ENCODE assay signal across 1 cellular context in genomic region chr15:76312540-76313174, GRCh38.
TF ChIP-seq lines count a peak whose summit lies in the region.

No MANE protein-coding gene starts in this region.

TF ChIP-seq in HepG2, 621 proteins besides CTCF, POLR2A, EP300 and RAD21 (continued from another document and continues in another):
- peak; percentile 65 for TF ChIP-seq PAXIP1 (CRISPR knock-in tag; conservative IDR thresholded peaks at IDR 0.05)
- no peak for TF ChIP-seq NR2C2 (CRISPR knock-in tag; IDR thresholded peaks at IDR 0.05; ENCODE audit: borderline replicate concordance)
- peak; percentile 98 for TF ChIP-seq ATF3 (CRISPR knock-in tag; IDR thresholded peaks at IDR 0.05)
- TF ChIP-seq THYN1 (CRISPR knock-in tag; IDR thresholded peaks at IDR 0.05; ENCODE audit: borderline replicate concordance, low read depth) = no peak
- no peak for TF ChIP-seq KAT7 (CRISPR knock-in tag; IDR thresholded peaks at IDR 0.05; ENCODE audit: borderline replicate concordance)
- peak; percentile 77; the same call in 1 of the 2 replicates for TF ChIP-seq ETV5 (CRISPR knock-in tag; IDR thresholded peaks at IDR 0.05; ENCODE audit: borderline replicate concordance)
- TF ChIP-seq ZBTB39 (CRISPR knock-in tag; IDR thresholded peaks at IDR 0.05) = no peak
- no peak for TF ChIP-seq ZNF766 (CRISPR knock-in tag; IDR thresholded peaks at IDR 0.05; ENCODE audit: borderline replicate concordance)
- no peak for TF ChIP-seq TFE3 (CRISPR knock-in tag; IDR thresholded peaks at IDR 0.05)
- no peak for TF ChIP-seq ZSCAN30 (CRISPR knock-in tag; IDR thresholded peaks at IDR 0.05)
- TF ChIP-seq CREM (IDR thresholded peaks at IDR 0.05) = 0 out of 2 replicates have a peak, but pooled peaks have one; percentile 21
- no peak for TF ChIP-seq CREM (CRISPR knock-in tag; IDR thresholded peaks at IDR 0.05)
- TF ChIP-seq CREB1 (IDR thresholded peaks at IDR 0.05) = no peak
- no peak for TF ChIP-seq CREB1 (CRISPR knock-in tag; IDR thresholded peaks at IDR 0.05)
- no peak for TF ChIP-seq DMAP1 (CRISPR knock-in tag; IDR thresholded peaks at IDR 0.05)
- TF ChIP-seq HNF1B (CRISPR knock-in tag; IDR thresholded peaks at IDR 0.05) = no peak
- no peak for TF ChIP-seq MED13 (CRISPR knock-in tag; IDR thresholded peaks at IDR 0.05)
- no peak for TF ChIP-seq ATM (IDR thresholded peaks at IDR 0.05; ENCODE audit: borderline replicate concordance)
- peak; percentile 67 for TF ChIP-seq FOXP4 (CRISPR knock-in tag; IDR thresholded peaks at IDR 0.05)
- TF ChIP-seq RARG (CRISPR knock-in tag; IDR thresholded peaks at IDR 0.05; ENCODE audit: low read depth) = no peak
- no peak for TF ChIP-seq UBTF (CRISPR knock-in tag; IDR thresholded peaks at IDR 0.05)
- no peak for TF ChIP-seq ZNF772 (CRISPR knock-in tag; IDR thresholded peaks at IDR 0.05)
- TF ChIP-seq ZNF317 (CRISPR knock-in tag; IDR thresholded peaks at IDR 0.05) = no peak
- 0 out of 2 replicates have a peak, but pooled peaks have one; percentile 40 for TF ChIP-seq ELF3 (CRISPR knock-in tag; IDR thresholded peaks at IDR 0.05)
- no peak for TF ChIP-seq KDM4B (CRISPR knock-in tag; IDR thresholded peaks at IDR 0.05)
- no peak for TF ChIP-seq ATAD3A (CRISPR knock-in tag; IDR thresholded peaks at IDR 0.05)
- TF ChIP-seq RELA (CRISPR knock-in tag; IDR thresholded peaks at IDR 0.05) = no peak
- TF ChIP-seq RCOR2 (CRISPR knock-in tag; IDR thresholded peaks at IDR 0.05) = peak; percentile 22; the same call in 1 of the 2 replicates
- TF ChIP-seq FOXA3 (CRISPR knock-in tag; IDR thresholded peaks at IDR 0.05) = peak; percentile 85
- no peak for TF ChIP-seq ZSCAN12 (CRISPR knock-in tag; IDR thresholded peaks at IDR 0.05)
- no peak for TF ChIP-seq PATZ1 (CRISPR knock-in tag; IDR thresholded peaks at IDR 0.05)
- TF ChIP-seq ZKSCAN5 (CRISPR knock-in tag; IDR thresholded peaks at IDR 0.05) = no peak
- no peak for TF ChIP-seq ZBTB7A (CRISPR knock-in tag; IDR thresholded peaks at IDR 0.05)
- TF ChIP-seq SOX5 (CRISPR knock-in tag; IDR thresholded peaks at IDR 0.05; ENCODE audit: borderline replicate concordance) = peak; percentile 42; the same call in 1 of the 2 replicates
- TF ChIP-seq PRPF4 (IDR thresholded peaks at IDR 0.05; ENCODE audit: low read depth, low read length, poor library complexity, severe bottlenecking) = no peak
- TF ChIP-seq GATAD2A (CRISPR knock-in tag; IDR thresholded peaks at IDR 0.05) = peak; percentile 48
- TF ChIP-seq ATF1 (CRISPR knock-in tag; IDR thresholded peaks at IDR 0.05) = no peak
- no peak for TF ChIP-seq ZFP1 (CRISPR knock-in tag; IDR thresholded peaks at IDR 0.05)
- no peak for TF ChIP-seq POGZ (CRISPR knock-in tag; IDR thresholded peaks at IDR 0.05)
- no peak for TF ChIP-seq ZNF672 (CRISPR knock-in tag; IDR thresholded peaks at IDR 0.05)
- TF ChIP-seq ZHX1 (CRISPR knock-in tag; IDR thresholded peaks at IDR 0.05; ENCODE audit: low read depth) = no peak
- no peak for TF ChIP-seq MIER2 (CRISPR knock-in tag; IDR thresholded peaks at IDR 0.05)
- no peak for TF ChIP-seq ZNF550 (CRISPR knock-in tag; IDR thresholded peaks at IDR 0.05; ENCODE audit: borderline replicate concordance)
- no peak for TF ChIP-seq ATF7-NPFF (CRISPR knock-in tag; IDR thresholded peaks at IDR 0.05; ENCODE audit: low read depth)
- TF ChIP-seq CHCHD3 (CRISPR knock-in tag; IDR thresholded peaks at IDR 0.05) = no peak
- TF ChIP-seq SP4 (CRISPR knock-in tag; IDR thresholded peaks at IDR 0.05) = no peak
- peak; percentile 39; the same call in 1 of the 2 replicates for TF ChIP-seq TARDBP (CRISPR knock-in tag; IDR thresholded peaks at IDR 0.05)
- TF ChIP-seq HMG20A (CRISPR knock-in tag; IDR thresholded peaks at IDR 0.05; ENCODE audit: borderline replicate concordance) = peak; percentile 2; the same call in 1 of the 2 replicates
- no peak for TF ChIP-seq ZNF496 (CRISPR knock-in tag; IDR thresholded peaks at IDR 0.05; ENCODE audit: insufficient replicate concordance)
